ENCODE assay signal across 8 cellular contexts in the genomic region with DNA sequence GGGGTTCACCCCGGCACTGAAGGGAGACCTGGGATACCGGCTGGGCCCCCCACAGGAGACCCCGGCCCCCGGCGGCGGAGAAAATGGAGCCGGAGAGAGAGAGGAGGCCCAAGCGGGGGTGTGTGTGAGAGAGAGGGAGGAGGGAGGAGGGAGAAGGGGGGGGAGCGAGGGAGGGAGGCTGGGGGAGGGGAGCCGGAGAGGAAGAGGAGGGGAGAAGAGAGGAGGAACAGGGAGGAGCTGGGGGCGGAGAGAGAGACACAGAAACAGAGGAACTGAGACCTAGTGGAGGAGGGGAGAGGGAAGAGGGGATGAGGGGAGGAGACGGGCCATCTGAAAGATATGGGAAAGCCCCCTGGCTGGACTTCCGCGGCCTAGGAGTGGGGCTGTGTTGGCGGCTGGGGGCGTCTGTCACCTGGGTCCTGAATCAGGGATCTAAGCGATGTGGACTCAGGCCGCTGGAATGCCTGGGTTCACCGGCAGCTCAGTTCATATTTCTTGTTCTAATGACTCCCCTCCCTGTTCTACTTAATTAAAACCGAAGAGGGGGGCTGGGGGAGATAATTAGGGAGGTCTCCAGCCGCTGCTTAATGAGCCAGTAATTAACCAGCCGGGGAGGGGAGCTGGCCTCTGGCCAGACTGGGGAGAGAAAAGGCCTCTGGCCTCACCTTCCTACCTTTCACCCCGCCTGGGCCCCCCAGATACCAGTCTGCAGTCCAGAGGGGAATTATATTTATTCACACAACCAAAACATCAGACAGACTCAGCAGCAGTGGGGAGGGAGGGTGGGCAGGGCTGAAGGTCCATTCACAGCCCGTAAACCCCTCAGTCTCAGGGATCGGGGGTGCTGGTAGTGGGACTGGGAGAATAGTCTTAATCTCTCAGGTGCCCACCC. TPM values are rescaled to one million over a fixed set of nuclear protein-coding genes. Genes with fewer than 3 reads are reported as not detected.
DNase-seq lines count a peak whose midpoint lies in the region; ATAC-seq and TF ChIP-seq lines count a peak whose summit lies in the region.

A gene with protein sequence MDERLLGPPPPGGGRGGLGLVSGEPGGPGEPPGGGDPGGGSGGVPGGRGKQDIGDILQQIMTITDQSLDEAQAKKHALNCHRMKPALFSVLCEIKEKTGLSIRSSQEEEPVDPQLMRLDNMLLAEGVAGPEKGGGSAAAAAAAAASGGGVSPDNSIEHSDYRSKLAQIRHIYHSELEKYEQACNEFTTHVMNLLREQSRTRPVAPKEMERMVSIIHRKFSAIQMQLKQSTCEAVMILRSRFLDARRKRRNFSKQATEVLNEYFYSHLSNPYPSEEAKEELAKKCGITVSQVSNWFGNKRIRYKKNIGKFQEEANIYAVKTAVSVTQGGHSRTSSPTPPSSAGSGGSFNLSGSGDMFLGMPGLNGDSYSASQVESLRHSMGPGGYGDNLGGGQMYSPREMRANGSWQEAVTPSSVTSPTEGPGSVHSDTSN (minus strand): TSS at position 149 of the 892 bp plus-strand sequence. CDS start 287 bp downstream, outside the sequence.

- no peak for TF ChIP-seq CTCF in NB4 (IDR thresholded peaks at IDR 0.05; ENCODE audit: low read depth, low read length)
- no peak for TF ChIP-seq CTCF in omental fat pad (IDR thresholded peaks at IDR 0.05)
- no peak for TF ChIP-seq CTCF in suprapubic skin (IDR thresholded peaks at IDR 0.05)

- no peaks in the 10 kb centered on the region for H3K9me3 Mint-ChIP-seq in activated naive CD4-positive, alpha-beta T cell treated with anti-CD3 and anti-CD28 coated beads, Interleukin-2, amount 50 U/mL, for 72 hours

- WGBS in suprapubic skin = 5% methylated on average over 21 of the region's 25 CpGs

- TF ChIP-seq POLR2A in NB4 (IDR thresholded peaks at IDR 0.05; ENCODE audit: extremely low read depth, insufficient read length) (peak; percentile 23), suprapubic skin (IDR thresholded peaks at IDR 0.05) (peak in 1 of 2 donors; percentile 56)

- H3K9me3 ChIP-seq in suprapubic skin = no peaks in the 10 kb centered on the region

- H3K36me3 ChIP-seq in H7 (replicated peaks; ENCODE audit: control insufficient read depth, insufficient read depth, low read length) (peaks cover 18% of the 10 kb centered on the region), suprapubic skin (peaks cover 21% of the 10 kb centered on the region)

- peak within 1 kb of the TSS; percentile 94 to 97 for H3K27ac Mint-ChIP-seq in activated naive CD4-positive, alpha-beta T cell treated with anti-CD3 and anti-CD28 coated beads, Interleukin-2, amount 50 U/mL, for 72 hours

- TF ChIP-seq EP300 in suprapubic skin (IDR thresholded peaks at IDR 0.05) = no peak

- H3K36me3 Mint-ChIP-seq in activated naive CD4-positive, alpha-beta T cell treated with anti-CD3 and anti-CD28 coated beads, Interleukin-2, amount 50 U/mL, for 72 hours = peaks cover 45 to 57% of the 10 kb centered on the region in 2 donors

- H3K27me3 ChIP-seq in H7 (ENCODE audit: control insufficient read depth, insufficient read depth, low read length) (no peaks in the 10 kb centered on the region), suprapubic skin (no peaks in the 10 kb centered on the region)

- ATAC-seq in activated naive CD4-positive, alpha-beta T cell treated with anti-CD3 and anti-CD28 coated beads, Interleukin-2, amount 50 U/mL, for 72 hours = peak; percentile 65 to 72
- ATAC-seq in omental fat pad (ENCODE audit: low FRiP score) = peak; percentile 67

- H3K4me3 ChIP-seq in H7 (ENCODE audit: insufficient read depth, low read depth, low read length) = peak within 1 kb of the TSS; percentile 66
- peak within 1 kb of the TSS; percentile 79 for H3K4me3 ChIP-seq in NB4 (ENCODE audit: low read depth, low read length)
- H3K4me3 ChIP-seq in suprapubic skin = peak within 1 kb of the TSS; percentile 61

- peak; percentile 81 for DNase-seq in DMS53 (lab: John Stamatoyannopoulos, UW)
- DNase-seq in H7 = peak; percentile 94
- peak; percentile 97 for DNase-seq in NB4 (ENCODE audit: low read depth)
- DNase-seq in SKM-1 (lab: John Stamatoyannopoulos, UW; ENCODE audit: unreplicated experiment) = peak; percentile 95
- DNase-seq in activated naive CD4-positive, alpha-beta T cell treated with anti-CD3 and anti-CD28 coated beads, Interleukin-2, amount 50 U/mL, for 72 hours (ENCODE audit: low spot score in 2 of 2) = peak; percentile 64 to 77
- no peak for DNase-seq in glomerular endothelial cell (ENCODE audit: extremely low read depth, low read depth, low spot score)
- peak; percentile 74 for DNase-seq in omental fat pad (ENCODE audit: low spot score)
- peak; percentile 94 to 95 for DNase-seq in suprapubic skin (ENCODE audit: low spot score in 2 of 2)

- H3K27ac ChIP-seq in suprapubic skin = peak within 1 kb of the TSS; percentile 89

- peaks cover 80% of the 10 kb centered on the region for H3K4me1 ChIP-seq in suprapubic skin

RNA-seq across cellular contexts. Expression of the gene that starts here (rescaled TPM):
- total RNA-seq in H7 (2014; rRNA removed; shearing (Covaris generic)) = 64.2 and 67.7 TPM in 2 replicates
- 10 to 100 TPM; 65.4 to 88.7 TPM for total RNA-seq in activated naive CD4-positive, alpha-beta T cell treated with anti-CD3 and anti-CD28 coated beads, Interleukin-2, amount 50 U/mL, for 72 hours
- total RNA-seq in glomerular endothelial cell (38.3 and 72.2 TPM in 2 replicates), omental fat pad (10 to 100 TPM; 27.7 to 65.3 (median 34.6) TPM), suprapubic skin (10 to 100 TPM; 51.0 to 84.7 (median 63.8) TPM)
